In the genomic region with DNA sequence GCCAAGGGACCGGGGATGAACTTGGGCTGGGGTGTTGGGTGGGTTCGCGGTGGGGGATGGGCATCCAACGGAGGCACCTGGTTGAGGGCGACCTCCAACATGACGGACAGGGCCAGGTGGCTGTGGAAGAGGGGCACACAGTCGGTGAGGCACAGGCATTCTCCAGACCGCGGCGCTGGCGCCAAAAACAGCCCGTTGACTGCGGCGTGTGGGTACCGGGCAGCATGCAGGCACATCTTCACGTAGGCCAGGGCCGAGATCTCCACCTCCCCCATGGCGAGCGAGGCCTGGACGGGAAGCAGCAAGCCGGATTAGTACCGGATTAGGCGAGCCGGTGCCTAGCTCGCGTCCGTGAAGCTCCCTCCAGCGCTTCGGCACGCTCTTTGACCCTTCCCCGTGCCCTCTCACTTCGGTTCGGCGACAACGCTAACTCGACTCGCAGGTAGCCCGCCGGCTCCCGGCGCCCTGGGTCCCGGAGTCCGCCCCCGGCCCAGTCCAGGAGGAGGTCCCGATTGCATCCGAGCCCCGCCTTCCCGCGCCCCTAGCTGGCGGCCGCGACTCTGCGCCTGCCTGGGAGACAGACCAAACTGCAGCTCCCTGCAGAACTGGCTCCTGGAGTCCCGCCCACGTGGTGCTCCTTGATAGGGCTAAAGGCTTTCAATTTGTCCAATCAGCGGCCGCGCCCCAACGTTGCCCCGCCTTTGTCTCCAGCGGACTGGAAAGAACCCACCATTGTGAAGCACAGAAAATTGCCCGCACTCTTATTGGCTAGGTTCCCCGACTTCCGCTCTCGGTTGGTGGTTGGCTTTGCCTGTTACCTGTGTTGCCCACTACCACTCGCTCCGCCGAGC, we compare ENCODE assay signal across 8 cellular contexts. TPM values are rescaled to one million over a fixed set of nuclear protein-coding genes. Genes with fewer than 3 reads are reported as not detected.
DNase-seq lines count a peak whose midpoint lies in the region; ATAC-seq, FAIRE-seq and TF ChIP-seq lines count a peak whose summit lies in the region.

A gene with protein sequence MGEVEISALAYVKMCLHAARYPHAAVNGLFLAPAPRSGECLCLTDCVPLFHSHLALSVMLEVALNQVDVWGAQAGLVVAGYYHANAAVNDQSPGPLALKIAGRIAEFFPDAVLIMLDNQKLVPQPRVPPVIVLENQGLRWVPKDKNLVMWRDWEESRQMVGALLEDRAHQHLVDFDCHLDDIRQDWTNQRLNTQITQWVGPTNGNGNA (minus strand): TSS at position 562 of the 851 bp plus-strand sequence. CDS start 287 bp downstream, at position 275.

- WGBS in pancreas, 2 donors: 0% methylated on average over 67 to 68 of the region's 68 CpGs
- WGBS in tibial nerve, 2 donors: 0% methylated on average over 33 to 41 of the region's 68 CpGs

- FAIRE-seq in pancreas (lab: Jason Lieb, UNC): no peak

- intact Hi-C loops in Right ventricle myocardium superior (cut with DNase I): no loop called here
- intact Hi-C loops in pancreas (cut with DNase I): no loop called here

- peak; percentile 78 to 87 for TF ChIP-seq POLR2A in tibial nerve (IDR thresholded peaks at IDR 0.05)

- H3K27me3 Mint-ChIP-seq in activated naive CD8-positive, alpha-beta T cell treated with anti-CD3 and anti-CD28 coated beads, Interleukin-2, amount 50 U/mL, for 24 hours: peaks cover 2% of the 10 kb centered on the region

- DNase-seq in NCI-H1417 treated with DMSO at 0.1 percent for 48 hours (lab: John Stamatoyannopoulos, UW) (peak; percentile 98), SW480 (ENCODE audit: low spot score) (peak; percentile 99), Right ventricle myocardium superior (peak; percentile 100), pancreas (peak; percentile 98 to 100 (median 100)), tibial nerve (ENCODE audit: low spot score in 2 of 2) (peak; percentile 100)
- peak; percentile 99 for DNase-seq in activated naive CD8-positive, alpha-beta T cell treated with anti-CD3 and anti-CD28 coated beads, Interleukin-2, amount 50 U/mL, for 24 hours

- H3K9me3 ChIP-seq in pancreas (no peaks in the 10 kb centered on the region), tibial nerve (no peaks in the 10 kb centered on the region)

- peak within 1 kb of the TSS; percentile 98 for H3K4me3 Mint-ChIP-seq in activated naive CD8-positive, alpha-beta T cell treated with anti-CD3 and anti-CD28 coated beads, Interleukin-2, amount 50 U/mL, for 24 hours

- no peaks in the 10 kb centered on the region for H3K9me3 Mint-ChIP-seq in activated naive CD8-positive, alpha-beta T cell treated with anti-CD3 and anti-CD28 coated beads, Interleukin-2, amount 50 U/mL, for 24 hours

- H3K4me1 Mint-ChIP-seq in activated naive CD8-positive, alpha-beta T cell treated with anti-CD3 and anti-CD28 coated beads, Interleukin-2, amount 50 U/mL, for 24 hours: peaks cover 83% of the 10 kb centered on the region

- peak within 1 kb of the TSS; percentile 46 to 86 (median 82) for H3K27ac ChIP-seq in pancreas
- peak within 1 kb of the TSS; percentile 82 to 97 (median 90) for H3K27ac ChIP-seq in tibial nerve

- H3K36me3 ChIP-seq in pancreas (peaks cover 0 to 20% (median 7%) of the 10 kb centered on the region in 3 donors), tibial nerve (peaks cover 0 to 30% (median 14%) of the 10 kb centered on the region in 3 donors)

- H3K27me3 ChIP-seq in pancreas (no peaks in the 10 kb centered on the region), tibial nerve (no peaks in the 10 kb centered on the region)

- TF ChIP-seq CTCF in GM12874 (IDR thresholded peaks at IDR 0.05; ENCODE audit: insufficient read depth, low read depth, low read length): peak; percentile 33; the same call in 1 of the 2 replicates
- peak; percentile 29 to 59 (median 38) for TF ChIP-seq CTCF in pancreas (IDR thresholded peaks at IDR 0.05)
- peak; percentile 37 to 91 (median 72) for TF ChIP-seq CTCF in tibial nerve (IDR thresholded peaks at IDR 0.05)

- H3K4me3 ChIP-seq in pancreas (peak within 1 kb of the TSS; percentile 63 to 70 (median 64)), tibial nerve (peak within 1 kb of the TSS; percentile 77 to 90 (median 84))

- peak; percentile 91 to 92 for TF ChIP-seq EP300 in tibial nerve (IDR thresholded peaks at IDR 0.05)

- H3K36me3 Mint-ChIP-seq in activated naive CD8-positive, alpha-beta T cell treated with anti-CD3 and anti-CD28 coated beads, Interleukin-2, amount 50 U/mL, for 24 hours (ENCODE audit: low read depth): peaks cover 76% of the 10 kb centered on the region

- ATAC-seq in HG02763 (IDR thresholded peaks at IDR 0.05; ENCODE audit: unreplicated experiment) (peak; percentile 83), Right ventricle myocardium superior (ENCODE audit: poor library complexity) (peak; percentile 95), pancreas (peak; percentile 90 to 94 (median 91))
- ATAC-seq in activated naive CD8-positive, alpha-beta T cell treated with anti-CD3 and anti-CD28 coated beads, Interleukin-2, amount 50 U/mL, for 24 hours: peak; percentile 86

- H3K4me1 ChIP-seq in pancreas (peaks cover 15 to 38% (median 25%) of the 10 kb centered on the region in 3 donors), tibial nerve (peaks cover 4 to 86% (median 43%) of the 10 kb centered on the region in 4 donors)

- H3K27ac Mint-ChIP-seq in activated naive CD8-positive, alpha-beta T cell treated with anti-CD3 and anti-CD28 coated beads, Interleukin-2, amount 50 U/mL, for 24 hours: peak within 1 kb of the TSS; percentile 93

RNA-seq across cellular contexts. Expression of the gene that starts here (rescaled TPM):
- total RNA-seq in Right ventricle myocardium superior: 14.4 TPM
- 10 to 100 TPM in 5 of 6 donors, 1 to 10 TPM in 1; 8.1 to 18.8 (median 13.5) TPM for total RNA-seq in pancreas
- polyA plus RNA-seq in pancreas: 10 to 100 TPM; 52.4 to 72.6 TPM
- 10 to 100 TPM in 2 of 4 donors, 1 to 10 TPM in 2; 9.2 to 22.7 (median 14.4) TPM for total RNA-seq in tibial nerve

Comparison
In these comparisons a context has a peak if more than half of its experiments do, and no peak if none do; other contexts are left out.
1. Peak in every context shown above with its lines: DNase-seq, ATAC-seq, H3K4me3 ChIP-seq and H3K27ac ChIP-seq.